Comparison of ENCODE assay signal across 1 cellular context in genomic region chr2:37926635-37927034, GRCh38.
TF ChIP-seq lines count a peak whose summit lies in the region.

No MANE protein-coding gene starts in this region.

TF ChIP-seq in A549, 52 proteins besides CTCF, POLR2A, EP300 and RAD21 (continued from another document):
- no peak for TF ChIP-seq ELK1 (IDR thresholded peaks at IDR 0.05; ENCODE audit: low read depth, low read length)
- no peak for TF ChIP-seq ZSCAN20 (CRISPR knock-in tag; IDR thresholded peaks at IDR 0.05)
- no peak for TF ChIP-seq HOXB5 (CRISPR knock-in tag; IDR thresholded peaks at IDR 0.05)
- no peak for TF ChIP-seq EHF (CRISPR knock-in tag; IDR thresholded peaks at IDR 0.05)
- no peak for TF ChIP-seq HEYL (CRISPR knock-in tag; IDR thresholded peaks at IDR 0.05)
- TF ChIP-seq POLR2AphosphoS2 (conservative IDR thresholded peaks at IDR 0.05; ENCODE audit: low read length), result no peak
- no peak for TF ChIP-seq FOSL2 (IDR thresholded peaks at IDR 0.05)
- no peak for TF ChIP-seq FOSL2 (CRISPR knock-in tag; IDR thresholded peaks at IDR 0.05)
TF ChIP-seq in A549: peak in this region for 0.
